16 cellular contexts compared by ENCODE assay signal in genomic region chr3:154112146-154112545, GRCh38. TPM values are rescaled to one million over a fixed set of nuclear protein-coding genes. Genes with fewer than 3 reads are reported as not detected.
DNase-seq lines count a peak whose midpoint lies in the region; ATAC-seq and TF ChIP-seq lines count a peak whose summit lies in the region.
"Had no signal": no experiment of that assay in that cellular context is flagged by ENCODE, and none has a peak within 500 bp of the region (broad histone marks: within the 10 kb centered on the region; RNA-seq: fewer than 3 reads in every experiment).

No MANE protein-coding gene starts in this region.

- TF ChIP-seq POLR2A in adrenal gland (IDR thresholded peaks at IDR 0.05), result no peak

- H3K27me3 ChIP-seq in left lung (no peaks in the 10 kb centered on the region), adrenal gland (no peaks in the 10 kb centered on the region)

- no peaks in the 10 kb centered on the region for H3K4me1 ChIP-seq in left lung
- no peaks in the 10 kb centered on the region for H3K4me1 ChIP-seq in adrenal gland (replicated peaks in 1 of 2)
- H3K4me1 ChIP-seq: Caco-2 had no signal

- H3K36me3 ChIP-seq in left lung (no peaks in the 10 kb centered on the region), adrenal gland (replicated peaks in 1 of 2) (no peaks in the 10 kb centered on the region)

- H3K27ac ChIP-seq in caudate nucleus (ENCODE audit: low read depth, low read length) (peak overlapping the region; percentile 91), left lung (no peak overlapping the region), adrenal gland (no peak overlapping the region)

- ATAC-seq in left lung (peak; percentile 77), GM18873 (IDR thresholded peaks at IDR 0.05; ENCODE audit: low FRiP score, unreplicated experiment) (no peak)

- H3K9me3 ChIP-seq in left lung (no peaks in the 10 kb centered on the region), adrenal gland (replicated peaks in 1 of 3) (no peaks in the 10 kb centered on the region)
- H3K9me3 ChIP-seq: Caco-2 had no signal

- intact Hi-C loops in left lung (cut with DNase I), result no loop called here
- intact Hi-C loops in adrenal gland (cut with DNase I), result no loop called here

- no peak for DNase-seq in LNCaP clone FGC (ENCODE audit: low read depth)
- DNase-seq in caudate nucleus (lab: John Stamatoyannopoulos, UW), result peak in 3 of 61 donors; percentile 7 to 27 (median 23)
- DNase-seq in left lung, result no peak
- peak; percentile 48 for DNase-seq in retina
- DNase-seq in NOMO-1 treated with dmso at 0.1 percent for 144 hours (lab: John Stamatoyannopoulos, UW; ENCODE audit: unreplicated experiment), result no peak
- DNase-seq in COLO668 (lab: John Stamatoyannopoulos, UW; ENCODE audit: unreplicated experiment), result no peak
- DNase-seq in adrenal gland, result no peak
- DNase-seq: Caco-2, DMS153, H7, MV-4-11, NCI-H2029, NCI-H524, SHP77 had no signal

- TF ChIP-seq CTCF in LNCaP clone FGC (IDR thresholded peaks at IDR 0.05; ENCODE audit: control insufficient read depth, extremely low read depth, insufficient read depth) (peak; percentile 30; the same call in 1 of the 2 replicates), left lung (IDR thresholded peaks at IDR 0.05) (no peak), adrenal gland (IDR thresholded peaks at IDR 0.05) (no peak)

- H3K4me3 ChIP-seq in LNCaP clone FGC (ENCODE audit: low read depth, low read length) (no peak overlapping the region), left lung (no peak overlapping the region), adrenal gland (no peak overlapping the region)

- 46 to 70% (median 66%) methylated on average over 2 of the region's 2 CpGs for WGBS in adrenal gland, 4 donors

RNA-seq across cellular contexts. Expression of gene ARHGEF26, which starts 9.0 kb away (rescaled TPM):
- total RNA-seq in left lung (10 to 100 TPM; 27.7 to 58.8 TPM), adrenal gland (1 to 10 TPM; 1.4 to 9.9 (median 4.2) TPM)
- 1 to 10 TPM; 1.8 to 4.7 (median 3.6) TPM for polyA plus RNA-seq in adrenal gland
- polyA plus RNA-seq: CD14-positive monocyte had no signal
